Comparison of ENCODE assay signal across 20 cellular contexts in genomic region chr5:94709277-94709676, GRCh38.
A peak's percentile ranks its signal among the peaks of the same experiment; 100 is the strongest.
DNase-seq lines count a peak whose midpoint lies in the region; ATAC-seq, FAIRE-seq and TF ChIP-seq lines count a peak whose summit lies in the region.
"Had no signal": no experiment of that assay in that cellular context is flagged by ENCODE, and none has a peak within 500 bp of the region (broad histone marks: within the 10 kb centered on the region; RNA-seq: fewer than 3 reads in every experiment).

No MANE protein-coding gene starts in this region.

- no peak overlapping the region for H2AFZ ChIP-seq in GM23338

- no peaks in the 10 kb centered on the region for H3K79me2 ChIP-seq in GM23338 (replicated peaks; ENCODE audit: insufficient read depth)

- no peak overlapping the region for H3K4me3 Mint-ChIP-seq in GM23338
- H3K4me3 Mint-ChIP-seq in nephron, result no peak overlapping the region
- H3K4me3 Mint-ChIP-seq: CD4-positive, CD25-positive, alpha-beta regulatory T cell; CD8-positive, alpha-beta memory T cell had no signal

- no peak overlapping the region for H3K4me3 ChIP-seq in GM23338
- H3K4me3 ChIP-seq in bronchial epithelial cell (ENCODE audit: low read depth, low read length), result no peak overlapping the region
- H3K4me3 ChIP-seq: HAP-1 had no signal

- POLR2A ChIA-PET in RWPE1 (lab: Yijun Ruan, JAX; ENCODE audit: low non-redundant PET), result no interaction called here

- H3K27ac Mint-ChIP-seq in GM23338, result peak overlapping the region; percentile 47; the same call in 1 of the 2 replicates
- H3K27ac Mint-ChIP-seq in nephron, result peak overlapping the region in 2 of 3 experiments; percentile 27 to 92
- H3K27ac Mint-ChIP-seq: CD4-positive, CD25-positive, alpha-beta regulatory T cell had no signal

- peaks cover 26% of the 10 kb centered on the region for H3K4me1 Mint-ChIP-seq in GM23338
- H3K4me1 Mint-ChIP-seq in nephron, result peaks cover 30% of the 10 kb centered on the region
- H3K4me1 Mint-ChIP-seq: CD4-positive, CD25-positive, alpha-beta regulatory T cell; CD8-positive, alpha-beta memory T cell had no signal

- H3K4me1 ChIP-seq in GM23338 (ENCODE audit: insufficient read depth), result no peaks in the 10 kb centered on the region; the same call in 1 of the 2 replicates
- H3K4me1 ChIP-seq: BE2C, HAP-1 had no signal

- H3F3A ChIP-seq in GM23338 (replicated peaks; ENCODE audit: low read depth), result no peaks in the 10 kb centered on the region

- no peak for TF ChIP-seq CTCF in GM23338 (conservative IDR thresholded peaks at IDR 0.05; ENCODE audit: low read depth in 2 of 2)
- TF ChIP-seq CTCF in RWPE1 (conservative IDR thresholded peaks at IDR 0.05; ENCODE audit: low read depth), result no peak
- no peak for TF ChIP-seq CTCF in bronchial epithelial cell (IDR thresholded peaks at IDR 0.05; ENCODE audit: insufficient read depth, low read length, severe bottlenecking)
- no peak for TF ChIP-seq CTCF in nephron (IDR thresholded peaks at IDR 0.05; ENCODE audit: unreplicated experiment in 3 of 3)
- TF ChIP-seq CTCF in GM10266 (IDR thresholded peaks at IDR 0.05; ENCODE audit: control insufficient read depth, insufficient read depth, low read depth, missing control alignments), result no peak

- CTCF ChIA-PET in RWPE1 (lab: Yijun Ruan, JAX), result interaction anchor here (1.0 kb wide), 1 partner anchor 141 kb away, joined by 4 read pairs; no protein-coding TSS in a partner anchor

- no peak overlapping the region for H3K4me2 ChIP-seq in GM23338

- H3K27me3 Mint-ChIP-seq in GM23338 (ENCODE audit: insufficient read depth, low read depth, poor library complexity), result peaks cover 4% of the 10 kb centered on the region
- H3K27me3 Mint-ChIP-seq in nephron (ENCODE audit: low read depth), result no peaks in the 10 kb centered on the region
- H3K27me3 Mint-ChIP-seq: CD4-positive, CD25-positive, alpha-beta regulatory T cell; CD8-positive, alpha-beta memory T cell had no signal

- FAIRE-seq in bronchial epithelial cell (lab: Jason Lieb, UNC), result no peak
- FAIRE-seq: GM12891, GM19239 had no signal

- H3K36me3 ChIP-seq in GM23338 (ENCODE audit: insufficient read depth) (no peaks in the 10 kb centered on the region), bronchial epithelial cell (ENCODE audit: control insufficient read depth, insufficient read depth, low read length) (no peaks in the 10 kb centered on the region)
- H3K36me3 ChIP-seq: BE2C, HAP-1 had no signal

- no peaks in the 10 kb centered on the region for H4K20me1 ChIP-seq in GM23338 (replicated peaks; ENCODE audit: insufficient read depth)

- no peaks in the 10 kb centered on the region for H3K36me3 Mint-ChIP-seq in GM23338 (ENCODE audit: low read depth)
- peaks cover 6% of the 10 kb centered on the region for H3K36me3 Mint-ChIP-seq in nephron (ENCODE audit: low read depth)

- no peaks in the 10 kb centered on the region for H3K9me2 ChIP-seq in GM23338 (ENCODE audit: insufficient read depth)

- ATAC-seq in GM23338, result no peak

- H3K9me3 Mint-ChIP-seq in GM23338 (no peaks in the 10 kb centered on the region), nephron (no peaks in the 10 kb centered on the region)
- H3K9me3 Mint-ChIP-seq: CD8-positive, alpha-beta memory T cell had no signal

- H3K27me3 ChIP-seq in GM23338 (ENCODE audit: insufficient read depth), result no peaks in the 10 kb centered on the region
- no peaks in the 10 kb centered on the region for H3K27me3 ChIP-seq in bronchial epithelial cell (ENCODE audit: control insufficient read depth, insufficient read depth, low read length)
- H3K27me3 ChIP-seq: BE2C had no signal

- no peak for DNase-seq in GM23338 (ENCODE audit: low spot score)
- peak; percentile 12 for DNase-seq in RWPE1 (ENCODE audit: low spot score)
- peak; percentile 56 for DNase-seq in bronchial epithelial cell (ENCODE audit: low read depth)
- DNase-seq in GM10266 (ENCODE audit: extremely low spot score), result no peak
- DNase-seq in stimulated activated CD8-positive, alpha-beta memory T cell treated with anti-CD3 and anti-CD28 coated beads, Interleukin-4, amount 100 ng/mL, for 48 hours, result no peak
- DNase-seq in SKM-1 treated with dmso at 0.1 percent for 144 hours (lab: John Stamatoyannopoulos, UW; ENCODE audit: unreplicated experiment), result no peak
- DNase-seq: ACHN; BE2C; C1 segment of cervical spinal cord; CD4-positive, CD25-positive, alpha-beta regulatory T cell; CD8-positive, alpha-beta memory T cell; COR-L47; DMS 273 treated with DMSO at 0.1 percent for 48 hours; DMS53; DND-41; EL had no signal

- H3K27ac ChIP-seq in GM23338 (ENCODE audit: low read depth) (0 out of 2 replicates have a peak overlapping the region, but pooled peaks have one; percentile 61), RWPE1 (no peak overlapping the region)

TF ChIP-seq in GM23338, 12 proteins besides CTCF, POLR2A, EP300 and RAD21 (continues in another document):
- TF ChIP-seq ZNF462 (CRISPR knock-in tag; IDR thresholded peaks at IDR 0.05) (no peak), EZH2 (IDR thresholded peaks at IDR 0.05; ENCODE audit: low read depth, unreplicated experiment) (no peak), ZNF114 (CRISPR knock-in tag; IDR thresholded peaks at IDR 0.05) (no peak), POLR2AphosphoS5 (IDR thresholded peaks at IDR 0.05; ENCODE audit: low read depth) (no peak), JUNB (IDR thresholded peaks at IDR 0.05; ENCODE audit: unreplicated experiment) (no peak)

Comparison
In these comparisons a context has a peak if more than half of its experiments do, and no peak if none do; other contexts are left out.
1. DNase-seq: peak in RWPE1 (single experiment) and bronchial epithelial cell (single experiment); none in GM23338 (single experiment), GM10266 (single experiment), stimulated activated CD8-positive, alpha-beta memory T cell treated with anti-CD3 and anti-CD28 coated beads, Interleukin-4, amount 100 ng/mL, for 48 hours (single experiment) and SKM-1 treated with dmso at 0.1 percent for 144 hours (single experiment).